7 cellular contexts compared by ENCODE assay signal in the genomic region with DNA sequence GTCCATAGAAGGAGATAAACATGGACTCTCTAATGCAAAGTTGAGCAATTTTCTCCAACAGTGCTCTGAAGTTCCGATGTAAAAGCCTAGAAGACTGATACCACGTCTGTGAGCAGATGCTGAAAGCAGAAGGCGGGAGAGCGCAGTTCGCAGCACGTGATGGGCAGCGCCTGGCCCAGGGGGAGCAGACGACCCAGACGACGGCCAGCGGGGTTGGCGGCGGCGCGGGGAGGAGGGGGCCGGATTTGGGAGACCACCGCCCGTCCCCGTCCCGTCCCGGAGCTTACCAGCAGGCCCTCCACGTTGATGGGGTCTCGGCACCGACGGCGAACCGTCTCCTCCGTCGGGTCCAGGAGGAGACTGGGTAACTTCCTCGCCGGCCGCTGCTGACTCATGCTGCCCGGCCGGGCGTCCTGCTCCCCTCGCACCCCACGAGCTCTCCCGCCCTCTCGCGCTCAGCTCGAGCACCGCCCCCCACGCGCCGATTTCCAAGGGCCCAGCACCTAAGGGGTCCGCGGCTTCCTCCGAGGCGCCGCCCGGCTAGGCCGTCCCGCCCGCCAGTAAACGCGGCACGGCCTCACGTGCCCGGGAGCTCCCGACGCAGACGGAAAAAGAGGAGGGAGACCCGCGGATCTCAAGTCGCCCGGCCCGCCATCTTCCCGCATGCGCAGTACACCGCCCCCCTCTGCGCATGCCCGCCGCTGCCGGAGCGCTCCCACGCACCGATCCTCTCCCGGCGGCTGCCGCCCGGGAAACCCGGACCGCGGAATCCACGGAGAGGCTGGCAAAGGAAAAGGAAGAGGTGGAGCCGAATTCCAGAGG. TPM values are rescaled to one million over a fixed set of nuclear protein-coding genes. Genes with fewer than 3 reads are reported as not detected.
A peak's percentile ranks its signal among the peaks of the same experiment; 100 is the strongest.
DNase-seq lines count a peak whose midpoint lies in the region; ATAC-seq and TF ChIP-seq lines count a peak whose summit lies in the region.

A gene with protein sequence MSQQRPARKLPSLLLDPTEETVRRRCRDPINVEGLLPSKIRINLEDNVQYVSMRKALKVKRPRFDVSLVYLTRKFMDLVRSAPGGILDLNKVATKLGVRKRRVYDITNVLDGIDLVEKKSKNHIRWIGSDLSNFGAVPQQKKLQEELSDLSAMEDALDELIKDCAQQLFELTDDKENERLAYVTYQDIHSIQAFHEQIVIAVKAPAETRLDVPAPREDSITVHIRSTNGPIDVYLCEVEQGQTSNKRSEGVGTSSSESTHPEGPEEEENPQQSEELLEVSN (minus strand): TSS at position 677 of the 822 bp plus-strand sequence. CDS start 282 bp downstream, at position 395.

- H3K27me3 Mint-ChIP-seq in brain: peaks cover 9% of the 10 kb centered on the region

- no peaks in the 10 kb centered on the region for H3K4me1 ChIP-seq in iPS DF 6.9 (ENCODE audit: control insufficient read depth, insufficient read depth, low read length)
- peaks cover 42 to 52% of the 10 kb centered on the region in 2 donors for H3K4me1 ChIP-seq in gastrocnemius medialis

- peak; percentile 92 for DNase-seq in NCI-H2171 (lab: John Stamatoyannopoulos, UW)
- peak; percentile 94 for DNase-seq in UCSD-AML1 (lab: John Stamatoyannopoulos, UW; ENCODE audit: unreplicated experiment)
- DNase-seq in iPS DF 6.9 (ENCODE audit: low read depth, low spot score): peak; percentile 52
- DNase-seq in gastrocnemius medialis: peak; percentile 84 to 91

- peak within 1 kb of the TSS; percentile 40; the same call in 1 of the 2 replicates for H3K4me3 ChIP-seq in iPS DF 6.9 (ENCODE audit: low read length)
- H3K4me3 ChIP-seq in gastrocnemius medialis: peak within 1 kb of the TSS; percentile 68 to 91 (median 80)

- peaks cover 0 to 11% (median 0%) of the 10 kb centered on the region in 5 experiments for H3K9me3 Mint-ChIP-seq in brain

- intact Hi-C loops in gastrocnemius medialis (cut with DNase I; ENCODE audit: low total_unique reads): loop anchor here (5.0 to 10.0 kb wide), 2 partner anchors 279 to 313 kb away; a partner anchor contains a TSS

- TF ChIP-seq CTCF in brain (conservative IDR thresholded peaks at IDR 0.05): no peak
- TF ChIP-seq CTCF in gastrocnemius medialis (IDR thresholded peaks at IDR 0.05 in 4 of 5, conservative IDR thresholded peaks at IDR 0.05 in 1 of 5): peak in 1 of 5 experiments; percentile 17

- in situ Hi-C loops in gastrocnemius medialis (cut with MboI; ENCODE audit: low sequenced_read_pairs in 4 of 4): loop anchor here in 1 of 4 donors (25.0 kb wide), 1 partner anchor 322 kb away; no protein-coding TSS in a partner anchor

- peak within 1 kb of the TSS; percentile 86 to 96 (median 92) for H3K27ac Mint-ChIP-seq in brain

- ATAC-seq in GM18520 (IDR thresholded peaks at IDR 0.05; ENCODE audit: unreplicated experiment): peak; percentile 36
- peak; percentile 71 for ATAC-seq in HG03066 (IDR thresholded peaks at IDR 0.05; ENCODE audit: low read depth, unreplicated experiment)
- ATAC-seq in gastrocnemius medialis: peak; percentile 84 to 86

- peak; percentile 93 to 94 for TF ChIP-seq POLR2A in gastrocnemius medialis (IDR thresholded peaks at IDR 0.05)

- peaks cover 53% of the 10 kb centered on the region for H3K4me1 Mint-ChIP-seq in brain

- no CpG with 5 or more reads among the region's 86 CpGs for WGBS in iPS DF 6.9 (ENCODE audit: insufficient coverage, insufficient read length)

- H3K27me3 ChIP-seq in iPS DF 6.9 (ENCODE audit: control insufficient read depth, insufficient read depth, low read length) (peaks cover 3% of the 10 kb centered on the region; the same call in 1 of the 2 replicates), gastrocnemius medialis (no peaks in the 10 kb centered on the region)

- peaks cover 37% of the 10 kb centered on the region for H3K36me3 Mint-ChIP-seq in brain

- no peaks in the 10 kb centered on the region for H3K36me3 ChIP-seq in iPS DF 6.9 (ENCODE audit: control insufficient read depth, insufficient read depth, low read length)
- no peaks in the 10 kb centered on the region for H3K36me3 ChIP-seq in gastrocnemius medialis

- H3K4me3 Mint-ChIP-seq in brain: peak within 1 kb of the TSS; percentile 87 to 93 (median 89)

- H3K27ac ChIP-seq in iPS DF 6.9 (ENCODE audit: low read length) (no peak within 1 kb of the TSS), gastrocnemius medialis (peak within 1 kb of the TSS; percentile 91 to 100 (median 98))

- H3K9me3 ChIP-seq in iPS DF 6.9 (ENCODE audit: control insufficient read depth, insufficient read depth, low read length): no peaks in the 10 kb centered on the region
- H3K9me3 ChIP-seq in gastrocnemius medialis: no peaks in the 10 kb centered on the region

RNA-seq across cellular contexts. Expression of the gene that starts here (rescaled TPM):
- polyA plus RNA-seq in brain (ENCODE audit: insufficient read depth, low read depth, low replicate concordance): 14.9 TPM
- 10 to 100 TPM; 29.4 to 46.1 (median 36.2) TPM for total RNA-seq in gastrocnemius medialis
